In genomic region chr13:68050746-68051145, GRCh38 we compare ENCODE assay signal across 20 cellular contexts.
A peak's percentile ranks its signal among the peaks of the same experiment; 100 is the strongest.
DNase-seq lines count a peak whose midpoint lies in the region; ATAC-seq and TF ChIP-seq lines count a peak whose summit lies in the region.
"Had no signal": no experiment of that assay in that cellular context is flagged by ENCODE, and none has a peak within 500 bp of the region (broad histone marks: within the 10 kb centered on the region; RNA-seq: fewer than 3 reads in every experiment).

No MANE protein-coding gene starts in this region.

- H3K27me3 ChIP-seq in mammary epithelial cell (ENCODE audit: insufficient read depth, low read length) (no peaks in the 10 kb centered on the region), PC-3 (ENCODE audit: low read length) (no peaks in the 10 kb centered on the region), HAP-1 (ENCODE audit: low read depth) (no peaks in the 10 kb centered on the region)
- H3K27me3 ChIP-seq: BLaER1 had no signal

- DNase-seq in MCF 10A (ENCODE audit: unreplicated experiment) = peak; percentile 40
- DNase-seq in mammary epithelial cell = no peak
- DNase-seq in PC-3 = peak; percentile 6
- DNase-seq in astrocyte of the hippocampus (ENCODE audit: low read depth, low spot score) = peak; percentile 15
- DNase-seq in left lobe of liver (ENCODE audit: low spot score) = no peak
- no peak for DNase-seq in activated effector memory CD4-positive, alpha-beta T cell treated with anti-CD3 and anti-CD28 coated beads, Interleukin-2, amount 50 U/mL, for 16 hours
- no peak for DNase-seq in NOMO-1 treated with dmso at 0.1 percent for 144 hours (lab: John Stamatoyannopoulos, UW; ENCODE audit: unreplicated experiment)
- no peak for DNase-seq in HAP-1 (ENCODE audit: low spot score in 2 of 2)
- DNase-seq: Caco-2; CD4-positive, CD25-positive, alpha-beta regulatory T cell; CD8-positive, alpha-beta T cell; DMS153; DND-41; GM23248; H7 had no signal

- H3K27me3 Mint-ChIP-seq in MCF 10A (ENCODE audit: insufficient read depth, unreplicated experiment) = no peaks in the 10 kb centered on the region
- H3K27me3 Mint-ChIP-seq: B cell; CD4-positive, CD25-positive, alpha-beta regulatory T cell had no signal

- H3K36me3 Mint-ChIP-seq in MCF 10A (ENCODE audit: insufficient read depth, unreplicated experiment) = no peaks in the 10 kb centered on the region
- H3K36me3 Mint-ChIP-seq: CD4-positive, CD25-positive, alpha-beta regulatory T cell; CD8-positive, alpha-beta T cell had no signal

- intact Hi-C loops in MCF 10A (cut with micrococcal nuclease) (loop anchor here (10.0 kb wide), 1 partner anchor 156 kb away; no protein-coding TSS in a partner anchor), mammary epithelial cell (cut with micrococcal nuclease) (loop anchor here (10.0 kb wide), 1 partner anchor 184 kb away; no protein-coding TSS in a partner anchor), PC-3 (cut with micrococcal nuclease) (no loop called here)

- no peak overlapping the region for H3K27ac ChIP-seq in mammary epithelial cell (ENCODE audit: insufficient read depth, low read depth, low read length)
- no peak overlapping the region for H3K27ac ChIP-seq in PC-3 (ENCODE audit: low read length)
- H3K27ac ChIP-seq: 22Rv1, BLaER1, C4-2B, GM23248 had no signal

- H3K4me2 ChIP-seq in mammary epithelial cell (ENCODE audit: insufficient read depth, low read depth, low read length) (no peak overlapping the region), PC-3 (ENCODE audit: low read length) (no peak overlapping the region)
- H3K4me2 ChIP-seq: BLaER1 had no signal

- TF ChIP-seq CTCF in MCF 10A (IDR thresholded peaks at IDR 0.05; ENCODE audit: unreplicated experiment) (no peak), mammary epithelial cell (conservative IDR thresholded peaks at IDR 0.05 in 1 of 2, IDR thresholded peaks at IDR 0.05 in 1 of 2; ENCODE audit: extremely low read depth in 1 of 2, insufficient read depth in 1 of 2, low read depth in 1 of 2, low read length in 2 of 2) (no peak), PC-3 (conservative IDR thresholded peaks at IDR 0.05; ENCODE audit: low read depth, low read length) (no peak)

- H3K4me3 ChIP-seq in mammary epithelial cell (replicated peaks in 1 of 3; ENCODE audit: insufficient read depth in 1 of 3, low read depth in 2 of 3, low read length in 3 of 3) (no peak overlapping the region), PC-3 (ENCODE audit: low read length) (no peak overlapping the region), HAP-1 (no peak overlapping the region)
- H3K4me3 ChIP-seq: BLaER1, GM23248 had no signal

- H3K9me3 ChIP-seq in mammary epithelial cell (replicated peaks; ENCODE audit: insufficient read depth, low read length) (no peaks in the 10 kb centered on the region), PC-3 (ENCODE audit: low read length) (no peaks in the 10 kb centered on the region), HAP-1 (no peaks in the 10 kb centered on the region)
- H3K9me3 ChIP-seq: BLaER1, Caco-2 had no signal

- H3K4me1 ChIP-seq in mammary epithelial cell (ENCODE audit: insufficient read depth, low read length) (peaks cover 5% of the 10 kb centered on the region), PC-3 (ENCODE audit: insufficient read depth, low read length) (no peaks in the 10 kb centered on the region), HAP-1 (no peaks in the 10 kb centered on the region)
- H3K4me1 ChIP-seq: BLaER1, Caco-2 had no signal

- no peaks in the 10 kb centered on the region for H3F3A ChIP-seq in PC-3 (ENCODE audit: low read length, unreplicated experiment)

- H3K36me3 ChIP-seq in mammary epithelial cell (ENCODE audit: insufficient read depth, low read length) (no peaks in the 10 kb centered on the region), PC-3 (ENCODE audit: low read depth, low read length) (no peaks in the 10 kb centered on the region), HAP-1 (replicated peaks) (no peaks in the 10 kb centered on the region)
- H3K36me3 ChIP-seq: BLaER1 had no signal

- POLR2A ChIA-PET in MCF 10A (lab: Yijun Ruan, JAX) = no interaction called here
- POLR2A ChIA-PET in PC-3 (lab: Charles Lee; ENCODE audit: unreplicated experiment) = no interaction called here

- H3K9ac ChIP-seq in mammary epithelial cell (ENCODE audit: insufficient read depth, low read length) = no peak overlapping the region
- H3K9ac ChIP-seq in PC-3 (ENCODE audit: low read length) = no peak overlapping the region
- H3K9ac ChIP-seq: BLaER1, GM23248 had no signal

- in situ Hi-C loops in mammary epithelial cell (cut with MboI; ENCODE audit: low sequenced_read_pairs in 2 of 2) (no loop called here), HAP-1 (cut with MboI; ENCODE audit: low sequenced_read_pairs) (no loop called here)

- no peaks in the 10 kb centered on the region for H3K9me2 ChIP-seq in PC-3 (replicated peaks; ENCODE audit: low read length)

- CTCF ChIA-PET in MCF 10A (lab: Yijun Ruan, JAX) (interaction anchor here (0.5 kb wide), 1 partner anchor 48 kb away, joined by 3 read pairs; no protein-coding TSS in a partner anchor), mammary epithelial cell (lab: Charles Lee; ENCODE audit: low non-redundant PET) (no interaction called here), PC-3 (lab: Charles Lee) (no interaction called here)

- H3K27ac Mint-ChIP-seq in MCF 10A (ENCODE audit: low read depth, unreplicated experiment) = no peak overlapping the region
- H3K27ac Mint-ChIP-seq: B cell; CD4-positive, CD25-positive, alpha-beta regulatory T cell; CD8-positive, alpha-beta T cell had no signal

- no peaks in the 10 kb centered on the region for H3K9me3 Mint-ChIP-seq in MCF 10A (ENCODE audit: unreplicated experiment)

- H3K79me2 ChIP-seq in mammary epithelial cell (ENCODE audit: insufficient read depth, low read length) (no peaks in the 10 kb centered on the region), PC-3 (ENCODE audit: low read length) (no peaks in the 10 kb centered on the region)

- dilution Hi-C loops in mammary epithelial cell (cut with HindIII; ENCODE audit: low sequenced_read_pairs) = no loop called here

- BruUV-seq in MCF 10A (replicated peaks; lab: Mats Ljungman, UMichigan) (no TSS peak), mammary epithelial cell (replicated peaks; lab: Mats Ljungman, UMichigan) (no TSS peak), PC-3 (replicated peaks; lab: Mats Ljungman, UMichigan) (no TSS peak)

- H4K20me1 ChIP-seq in mammary epithelial cell (ENCODE audit: insufficient read depth, low read length) (no peaks in the 10 kb centered on the region), PC-3 (ENCODE audit: low read length) (no peaks in the 10 kb centered on the region)
- H4K20me1 ChIP-seq: BLaER1 had no signal

- no peak overlapping the region for H3K4me3 Mint-ChIP-seq in MCF 10A (ENCODE audit: unreplicated experiment)
- H3K4me3 Mint-ChIP-seq: B cell; CD4-positive, CD25-positive, alpha-beta regulatory T cell; CD8-positive, alpha-beta T cell had no signal

- no peaks in the 10 kb centered on the region for H3K4me1 Mint-ChIP-seq in MCF 10A (ENCODE audit: insufficient read depth, unreplicated experiment)
- H3K4me1 Mint-ChIP-seq: B cell; CD4-positive, CD25-positive, alpha-beta regulatory T cell had no signal

- ATAC-seq in PC-3 (peak; percentile 37), left lobe of liver (peak; percentile 62)
- ATAC-seq: CD8-positive, alpha-beta T cell; HCT116 had no signal

- WGBS in mammary epithelial cell (ENCODE audit: low coverage, missing lambda C conversion rate) = 36% methylated on average over 1 of the region's 1 CpG

- H2AFZ ChIP-seq in mammary epithelial cell (ENCODE audit: low read depth, low read length) (no peak overlapping the region), PC-3 (ENCODE audit: low read length) (no peak overlapping the region)
- H2AFZ ChIP-seq: GM23248 had no signal

Comparison
In these comparisons a context has a peak if more than half of its experiments do, and no peak if none do; other contexts are left out.
1. DNase-seq: peak in MCF 10A (single experiment), PC-3 (single experiment) and astrocyte of the hippocampus (single experiment); none in mammary epithelial cell (single experiment), left lobe of liver (single experiment), activated effector memory CD4-positive, alpha-beta T cell treated with anti-CD3 and anti-CD28 coated beads, Interleukin-2, amount 50 U/mL, for 16 hours (single experiment), NOMO-1 treated with dmso at 0.1 percent for 144 hours (single experiment) and HAP-1 (0 of 2).